ENCODE assay signal across 1 cellular context in genomic region chr2:17795309-17795708, GRCh38.
A peak's percentile ranks its signal among the peaks of the same experiment; 100 is the strongest.
TF ChIP-seq lines count a peak whose summit lies in the region.

No MANE protein-coding gene starts in this region.

TF ChIP-seq in IMR-90, 13 proteins besides CTCF, POLR2A, EP300 and RAD21:
- TF ChIP-seq ELK1 (IDR thresholded peaks at IDR 0.05; ENCODE audit: borderline replicate concordance, low read depth, low read length) (no peak), CEBPB (IDR thresholded peaks at IDR 0.05; ENCODE audit: low read depth, low read length) (0 out of 2 replicates have a peak, but pooled peaks have one; percentile 10), CHD1 (IDR thresholded peaks at IDR 0.05; ENCODE audit: low read depth, low read length) (no peak)
